8 cellular contexts compared by ENCODE assay signal in the genomic region with DNA sequence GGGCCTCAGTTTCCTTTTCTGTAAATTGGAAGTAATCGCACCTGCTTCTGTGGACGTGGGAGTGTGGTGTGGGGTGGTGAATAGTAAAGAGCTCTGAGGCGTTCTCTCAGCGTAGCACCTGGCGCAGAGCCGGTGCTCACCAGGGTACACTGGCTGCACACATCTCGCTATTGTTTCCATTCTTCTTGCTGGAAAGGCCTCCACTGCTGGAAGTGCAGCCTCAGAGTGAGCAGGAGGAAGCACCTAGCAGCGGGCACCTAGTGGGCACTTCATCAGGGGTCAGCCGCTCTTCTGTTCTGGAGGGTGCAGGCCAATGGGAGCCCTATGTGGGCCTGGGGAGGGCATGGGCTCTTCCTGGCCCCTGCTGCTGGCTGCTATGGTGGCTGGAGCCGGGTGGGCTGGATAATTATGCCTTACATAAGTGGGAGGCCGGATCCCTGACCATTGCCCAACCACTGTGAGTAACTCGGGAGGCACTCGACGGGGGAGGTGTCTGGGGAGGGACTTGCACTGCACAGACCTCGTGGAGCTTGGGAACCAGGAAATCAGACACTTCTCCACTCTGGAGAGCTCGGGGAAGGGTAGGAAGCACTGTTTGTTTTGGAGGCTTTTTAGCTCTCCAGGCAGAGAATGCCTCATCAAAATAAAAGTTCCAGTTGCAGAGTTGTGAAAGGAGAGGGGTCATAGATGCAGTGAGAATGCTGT. TPM values are rescaled to one million over a fixed set of nuclear protein-coding genes. Genes with fewer than 3 reads are reported as not detected.
DNase-seq lines count a peak whose midpoint lies in the region; ATAC-seq, FAIRE-seq and TF ChIP-seq lines count a peak whose summit lies in the region.

No MANE protein-coding gene starts in this region.

- intact Hi-C loops in left ventricle myocardium superior (cut with micrococcal nuclease), result no loop called here
- intact Hi-C loops in psoas muscle (cut with DNase I), result loop anchor here (2.0 to 10.0 kb wide), 6 partner anchors 34 to 243 kb away; a partner anchor contains a TSS

- no peaks in the 10 kb centered on the region for H3K36me3 ChIP-seq in psoas muscle (ENCODE audit: insufficient read depth in 1 of 2, low read depth in 1 of 2)

- H3K4me1 ChIP-seq in psoas muscle, result peaks cover 58% of the 10 kb centered on the region

- no peak for TF ChIP-seq CTCF in psoas muscle (IDR thresholded peaks at IDR 0.05)

- H3K9me3 ChIP-seq in psoas muscle, result no peaks in the 10 kb centered on the region

- H3K27ac ChIP-seq in adipose tissue (ENCODE audit: low read depth, low read length), result peak overlapping the region; percentile 89
- H3K27ac ChIP-seq in psoas muscle, result peak overlapping the region; percentile 99

- peak overlapping the region; percentile 89 for H3K4me3 ChIP-seq in psoas muscle

- TF ChIP-seq POLR2A in H54 (IDR thresholded peaks at IDR 0.05; ENCODE audit: low read depth, low read length), result peak; percentile 52; the same call in 1 of the 2 replicates

- WGBS in adipose tissue, 3 donors, result 3 to 6% (median 5%) methylated on average over 16 of the region's 16 CpGs
- WGBS in psoas muscle, 3 donors, result 3 to 7% (median 5%) methylated on average over 16 of the region's 16 CpGs

- no peak for FAIRE-seq in H54 (lab: Jason Lieb, UNC)

- peak; percentile 94 for DNase-seq in AG08396 (ENCODE audit: low spot score)
- DNase-seq in H54 (ENCODE audit: insufficient read length, low spot score), result peak; percentile 93
- peak; percentile 86 for DNase-seq in NCI-H69 (lab: John Stamatoyannopoulos, UW)
- peak; percentile 88 for DNase-seq in left ventricle myocardium superior
- DNase-seq in psoas muscle, result peak; percentile 92 to 95
- DNase-seq in germinal center (ENCODE audit: low spot score), result no peak

- H3K27me3 ChIP-seq in psoas muscle (ENCODE audit: insufficient read depth in 3 of 3, low read length in 2 of 3), result peaks cover 0 to 2% (median 0%) of the 10 kb centered on the region in 3 donors

- ATAC-seq in left ventricle myocardium superior (peak; percentile 37), psoas muscle (peak; percentile 49 to 58 (median 50)), HG02678 (IDR thresholded peaks at IDR 0.05; ENCODE audit: unreplicated experiment) (no peak)

RNA-seq across cellular contexts. Expression of a gene that starts 1.7 kb away (rescaled TPM):
- polyA plus RNA-seq in adipose tissue (100 to 1,000 TPM in 1 of 3 donors, 10 to 100 TPM in 2; 16.2 to 102 (median 32.1) TPM), psoas muscle (100 to 1,000 TPM in 2 of 3 donors, 10 to 100 TPM in 1; 86.3 to 229 (median 146) TPM)
- total RNA-seq in left ventricle myocardium superior (38.6 TPM), psoas muscle (100 to 1,000 TPM in 2 of 4 donors, 10 to 100 TPM in 2; 64.4 to 126 (median 107) TPM)

RNA-seq across cellular contexts. Expression of a gene that starts 33.0 kb away (rescaled TPM):
- polyA plus RNA-seq in adipose tissue (10 to 100 TPM in 1 of 3 donors, 1 to 10 TPM in 2; 5.2 to 12.8 (median 7.3) TPM), psoas muscle (10 to 100 TPM in 2 of 3 donors, 1 to 10 TPM in 1; 4.7 to 15.1 (median 10.5) TPM)
- total RNA-seq in left ventricle myocardium superior (22.1 TPM), psoas muscle (10 to 100 TPM; 21.6 to 48.0 (median 24.5) TPM)
